In the genomic region with DNA sequence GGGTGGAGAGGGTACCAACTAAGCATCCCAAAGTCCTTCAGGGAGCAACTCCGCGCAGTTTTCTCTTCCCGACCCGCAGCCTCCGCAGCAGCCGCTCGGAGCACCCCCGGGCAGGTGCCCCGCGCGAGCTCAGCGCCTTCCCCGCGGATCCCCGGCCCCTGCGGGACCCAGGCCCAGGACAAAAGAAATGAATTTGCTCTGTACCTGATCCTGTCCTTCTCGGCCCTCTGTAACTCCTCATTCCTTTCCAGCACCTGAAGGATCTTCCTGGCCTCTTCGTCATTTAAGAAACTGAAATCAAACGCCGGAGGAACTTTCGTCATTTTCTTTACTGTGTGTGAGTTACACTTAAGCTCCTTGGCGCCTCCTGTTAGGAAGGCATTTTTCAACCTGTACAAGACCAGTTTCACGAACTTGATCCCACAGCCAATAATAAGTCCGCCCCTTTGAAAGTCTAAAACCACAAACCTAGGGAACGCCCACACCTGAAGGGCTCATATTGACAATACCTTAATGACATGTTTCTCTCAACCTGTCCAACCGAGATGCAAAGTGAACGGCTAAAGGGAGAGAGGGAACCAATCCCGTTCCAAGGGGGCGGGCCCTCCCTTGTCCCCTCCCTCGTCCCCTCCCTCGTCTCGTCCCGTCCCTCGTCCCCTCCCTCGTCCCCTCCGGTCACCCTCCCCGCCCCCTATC, we compare ENCODE assay signal across 1 cellular context.
A peak's percentile ranks its signal among the peaks of the same experiment; 100 is the strongest.
TF ChIP-seq lines count a peak whose summit lies in the region.

A gene with protein sequence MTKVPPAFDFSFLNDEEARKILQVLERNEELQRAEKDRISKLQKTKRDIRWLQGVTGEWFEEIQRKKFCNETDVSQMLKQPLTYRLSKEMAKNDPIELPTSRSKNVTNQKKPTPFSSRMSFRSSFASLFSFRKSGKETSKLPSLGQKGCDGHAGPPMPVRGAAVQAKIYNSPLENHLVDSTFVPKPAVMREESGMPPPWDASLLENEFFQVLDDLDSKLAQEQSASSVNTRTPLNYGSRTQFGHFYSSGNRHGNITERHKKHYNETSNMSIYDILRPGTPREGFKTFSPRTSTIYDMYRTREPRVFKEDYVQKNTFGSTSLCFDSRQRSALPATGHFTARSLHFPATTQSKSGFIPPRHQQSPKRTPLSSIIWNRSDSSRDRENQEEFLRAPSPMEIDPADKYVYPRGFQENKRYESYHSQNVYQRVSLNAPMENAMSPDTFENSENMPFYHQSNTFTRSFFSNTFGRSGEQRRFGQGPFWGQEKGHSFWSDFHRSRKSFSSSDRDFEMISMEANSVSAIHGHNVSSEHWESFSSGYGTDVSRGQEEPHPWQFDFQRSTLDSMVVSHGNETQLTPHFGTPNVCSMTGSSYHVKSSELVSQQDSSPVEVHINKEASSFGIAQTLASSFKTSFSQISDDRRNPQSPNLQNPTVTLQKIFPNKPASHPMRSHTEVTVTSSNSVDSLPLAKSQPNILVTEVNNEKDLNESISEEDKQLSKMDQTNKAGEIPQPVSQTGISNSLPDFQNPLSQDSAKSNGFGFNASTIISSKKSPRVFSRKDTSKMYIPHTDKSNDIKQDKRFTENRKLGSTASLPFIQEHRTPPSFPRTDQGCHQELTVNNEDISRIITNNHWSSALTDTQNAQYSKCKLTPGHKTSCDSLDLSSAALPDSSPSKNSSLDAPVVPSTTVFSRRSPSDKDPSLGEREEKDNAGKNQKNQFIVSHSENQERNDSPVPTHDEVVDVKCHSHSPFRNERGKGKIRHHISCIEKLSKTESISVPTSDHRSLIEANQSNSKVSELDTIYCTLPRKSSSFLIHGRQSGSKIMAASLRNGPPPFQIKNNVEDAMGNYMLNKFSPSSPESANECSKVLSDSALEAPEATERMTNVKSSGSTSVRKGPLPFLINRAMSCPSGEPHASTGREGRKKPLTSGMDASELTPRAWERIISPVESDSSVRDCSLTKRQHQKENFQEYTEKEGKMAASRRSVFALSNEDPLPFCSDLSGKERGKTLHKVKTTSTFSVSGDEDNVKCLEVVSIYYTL (N-terminal part only) (minus strand): TSS at position 555 of the 696 bp plus-strand sequence. CDS start 232 bp downstream, at position 323.

TF ChIP-seq in K562, 482 proteins besides CTCF, POLR2A, EP300 and RAD21 (continued from another document):
- TF ChIP-seq KHSRP (IDR thresholded peaks at IDR 0.05) (no peak), ZBTB7A (IDR thresholded peaks at IDR 0.05; ENCODE audit: borderline replicate concordance, control insufficient read depth, low read depth, low read length) (peak; percentile 43), CXXC5 (CRISPR knock-in tag; IDR thresholded peaks at IDR 0.05) (peak; percentile 28; the same call in 1 of the 2 replicates), ZFP36 (IDR thresholded peaks at IDR 0.05; ENCODE audit: low read depth, low read length, partially characterized antibody) (no peak), TBL1XR1 (IDR thresholded peaks at IDR 0.05; ENCODE audit: low read length in 2 of 2) (peak in 1 of 2 experiments; percentile 27; a peak in 1 of 4 replicates), ZNF12 (CRISPR knock-in tag; IDR thresholded peaks at IDR 0.05) (no peak), FOSL1 (tag; conservative IDR thresholded peaks at IDR 0.05) (no peak), ETV6 (IDR thresholded peaks at IDR 0.05; ENCODE audit: borderline replicate concordance in 1 of 2, low read depth in 2 of 2, low read length in 1 of 2) (no peak), ETV6 (CRISPR knock-in tag; IDR thresholded peaks at IDR 0.05; ENCODE audit: borderline replicate concordance) (no peak; the same call in 1 of the 2 replicates), ZSCAN32 (CRISPR knock-in tag; IDR thresholded peaks at IDR 0.05) (no peak), RBM34 (IDR thresholded peaks at IDR 0.05; ENCODE audit: borderline replicate concordance, insufficient read depth, low read length) (no peak), MEIS2 (IDR thresholded peaks at IDR 0.05; ENCODE audit: partially characterized antibody) (peak; percentile 81), ZNF263 (CRISPR knock-in tag; IDR thresholded peaks at IDR 0.05; ENCODE audit: borderline replicate concordance) (peak; percentile 100), CREB1 (IDR thresholded peaks at IDR 0.05) (peak; percentile 25; the same call in 1 of the 2 replicates), CREB1 (CRISPR knock-in tag; IDR thresholded peaks at IDR 0.05) (no peak), TAF7 (tag; IDR thresholded peaks at IDR 0.05) (peak; percentile 39; the same call in 1 of the 2 replicates), ZNF316 (IDR thresholded peaks at IDR 0.05) (no peak), ZNF121 (CRISPR knock-in tag; conservative IDR thresholded peaks at IDR 0.05) (no peak)
- TF ChIP-seq, protein P1, sequence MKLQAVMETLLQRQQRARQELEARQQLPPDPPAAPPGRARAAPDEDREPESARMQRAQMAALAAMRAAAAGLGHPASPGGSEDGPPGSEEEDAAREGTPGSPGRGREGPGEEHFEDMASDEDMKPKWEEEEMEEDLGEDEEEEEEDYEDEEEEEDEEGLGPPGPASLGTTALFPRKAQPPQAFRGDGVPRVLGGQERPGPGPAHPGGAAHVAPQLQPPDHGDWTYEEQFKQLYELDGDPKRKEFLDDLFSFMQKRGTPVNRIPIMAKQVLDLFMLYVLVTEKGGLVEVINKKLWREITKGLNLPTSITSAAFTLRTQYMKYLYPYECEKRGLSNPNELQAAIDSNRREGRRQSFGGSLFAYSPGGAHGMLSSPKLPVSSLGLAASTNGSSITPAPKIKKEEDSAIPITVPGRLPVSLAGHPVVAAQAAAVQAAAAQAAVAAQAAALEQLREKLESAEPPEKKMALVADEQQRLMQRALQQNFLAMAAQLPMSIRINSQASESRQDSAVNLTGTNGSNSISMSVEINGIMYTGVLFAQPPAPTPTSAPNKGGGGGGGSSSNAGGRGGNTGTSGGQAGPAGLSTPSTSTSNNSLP (IDR thresholded peaks at IDR 0.05; ENCODE audit: borderline replicate concordance, low read depth, low read length): no peak
- TF ChIP-seq, protein P2, sequence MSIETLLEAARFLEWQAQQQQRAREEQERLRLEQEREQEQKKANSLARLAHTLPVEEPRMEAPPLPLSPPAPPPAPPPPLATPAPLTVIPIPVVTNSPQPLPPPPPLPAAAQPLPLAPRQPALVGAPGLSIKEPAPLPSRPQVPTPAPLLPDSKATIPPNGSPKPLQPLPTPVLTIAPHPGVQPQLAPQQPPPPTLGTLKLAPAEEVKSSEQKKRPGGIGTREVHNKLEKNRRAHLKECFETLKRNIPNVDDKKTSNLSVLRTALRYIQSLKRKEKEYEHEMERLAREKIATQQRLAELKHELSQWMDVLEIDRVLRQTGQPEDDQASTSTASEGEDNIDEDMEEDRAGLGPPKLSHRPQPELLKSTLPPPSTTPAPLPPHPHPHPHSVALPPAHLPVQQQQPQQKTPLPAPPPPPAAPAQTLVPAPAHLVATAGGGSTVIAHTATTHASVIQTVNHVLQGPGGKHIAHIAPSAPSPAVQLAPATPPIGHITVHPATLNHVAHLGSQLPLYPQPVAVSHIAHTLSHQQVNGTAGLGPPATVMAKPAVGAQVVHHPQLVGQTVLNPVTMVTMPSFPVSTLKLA (conservative IDR thresholded peaks at IDR 0.05): peak in 1 of 2 experiments; percentile 19; a peak in 1 of 4 replicates
- TF ChIP-seq, protein P3, sequence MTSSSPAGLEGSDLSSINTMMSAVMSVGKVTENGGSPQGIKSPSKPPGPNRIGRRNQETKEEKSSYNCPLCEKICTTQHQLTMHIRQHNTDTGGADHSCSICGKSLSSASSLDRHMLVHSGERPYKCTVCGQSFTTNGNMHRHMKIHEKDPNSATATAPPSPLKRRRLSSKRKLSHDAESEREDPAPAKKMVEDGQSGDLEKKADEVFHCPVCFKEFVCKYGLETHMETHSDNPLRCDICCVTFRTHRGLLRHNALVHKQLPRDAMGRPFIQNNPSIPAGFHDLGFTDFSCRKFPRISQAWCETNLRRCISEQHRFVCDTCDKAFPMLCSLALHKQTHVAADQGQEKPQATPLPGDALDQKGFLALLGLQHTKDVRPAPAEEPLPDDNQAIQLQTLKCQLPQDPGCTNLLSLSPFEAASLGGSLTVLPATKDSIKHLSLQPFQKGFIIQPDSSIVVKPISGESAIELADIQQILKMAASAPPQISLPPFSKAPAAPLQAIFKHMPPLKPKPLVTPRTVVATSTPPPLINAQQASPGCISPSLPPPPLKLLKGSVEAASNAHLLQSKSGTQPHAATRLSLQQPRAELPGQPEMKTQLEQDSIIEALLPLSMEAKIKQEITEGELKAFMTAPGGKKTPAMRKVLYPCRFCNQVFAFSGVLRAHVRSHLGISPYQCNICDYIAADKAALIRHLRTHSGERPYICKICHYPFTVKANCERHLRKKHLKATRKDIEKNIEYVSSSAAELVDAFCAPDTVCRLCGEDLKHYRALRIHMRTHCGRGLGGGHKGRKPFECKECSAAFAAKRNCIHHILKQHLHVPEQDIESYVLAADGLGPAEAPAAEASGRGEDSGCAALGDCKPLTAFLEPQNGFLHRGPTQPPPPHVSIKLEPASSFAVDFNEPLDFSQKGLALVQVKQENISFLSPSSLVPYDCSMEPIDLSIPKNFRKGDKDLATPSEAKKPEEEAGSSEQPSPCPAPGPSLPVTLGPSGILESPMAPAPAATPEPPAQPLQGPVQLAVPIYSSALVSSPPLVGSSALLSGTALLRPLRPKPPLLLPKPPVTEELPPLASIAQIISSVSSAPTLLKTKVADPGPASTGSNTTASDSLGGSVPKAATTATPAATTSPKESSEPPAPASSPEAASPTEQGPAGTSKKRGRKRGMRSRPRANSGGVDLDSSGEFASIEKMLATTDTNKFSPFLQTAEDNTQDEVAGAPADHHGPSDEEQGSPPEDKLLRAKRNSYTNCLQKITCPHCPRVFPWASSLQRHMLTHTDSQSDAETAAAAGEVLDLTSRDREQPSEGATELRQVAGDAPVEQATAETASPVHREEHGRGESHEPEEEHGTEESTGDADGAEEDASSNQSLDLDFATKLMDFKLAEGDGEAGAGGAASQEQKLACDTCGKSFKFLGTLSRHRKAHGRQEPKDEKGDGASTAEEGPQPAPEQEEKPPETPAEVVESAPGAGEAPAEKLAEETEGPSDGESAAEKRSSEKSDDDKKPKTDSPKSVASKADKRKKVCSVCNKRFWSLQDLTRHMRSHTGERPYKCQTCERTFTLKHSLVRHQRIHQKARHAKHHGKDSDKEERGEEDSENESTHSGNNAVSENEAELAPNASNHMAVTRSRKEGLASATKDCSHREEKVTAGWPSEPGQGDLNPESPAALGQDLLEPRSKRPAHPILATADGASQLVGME (CRISPR knock-in tag; IDR thresholded peaks at IDR 0.05): no peak
TF ChIP-seq in K562: peak in this region for 67.
